24 cellular contexts compared by ENCODE assay signal in the genomic region with DNA sequence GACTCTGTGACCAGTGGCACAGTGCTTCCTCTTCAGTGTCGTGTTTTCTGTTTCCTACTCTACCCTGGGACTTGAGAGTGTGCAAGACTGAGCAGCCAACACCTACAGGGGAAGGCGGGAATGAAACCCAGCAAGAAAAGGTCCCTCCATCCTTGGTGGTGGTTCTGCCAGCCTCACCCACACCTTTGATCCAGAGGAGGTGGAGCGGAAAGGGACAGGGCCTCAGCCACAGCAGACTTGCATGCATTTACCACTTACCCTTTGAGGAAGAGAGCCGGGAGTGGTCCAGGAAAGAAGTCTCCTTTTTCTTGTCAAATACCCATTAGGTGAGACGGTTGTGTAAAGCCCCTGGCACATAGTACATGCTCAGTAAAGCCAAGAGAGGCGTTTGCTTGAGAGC.
"Had no signal": no experiment of that assay in that cellular context is flagged by ENCODE, and none has a peak within 500 bp of the region (broad histone marks: within the 10 kb centered on the region; RNA-seq: fewer than 3 reads in every experiment).

No MANE protein-coding gene starts in this region.

- H3K4me3 ChIP-seq: PC-9 had no signal

- ATAC-seq: activated T-helper 17 cell treated with anti-CD3 and anti-CD28 coated beads, Interleukin-2, amount 50 U/mL, for 72 hours; WTC11 had no signal

- H3K27ac Mint-ChIP-seq: activated CD4-positive, alpha-beta memory T cell treated with anti-CD3 and anti-CD28 coated beads for 36 hours; activated naive CD4-positive, alpha-beta T cell treated with anti-CD3 and anti-CD28 coated beads for 36 hours; activated naive CD8-positive, alpha-beta T cell; activated T-helper 17 cell treated with anti-CD3 and anti-CD28 coated beads, Interleukin-2, amount 50 U/mL, for 72 hours; brain; T-helper 1 cell treated with Interleukin-12 subunit alpha and Interleukin-12 subunit beta and Interleukin-4 antibody, amounts not matched to agents 30 μg/mL and 1 μg/mL, for 36 hours; WTC11 had no signal

- H3K4me1 Mint-ChIP-seq: activated T-helper 17 cell treated with anti-CD3 and anti-CD28 coated beads, Interleukin-2, amount 50 U/mL, for 72 hours; brain had no signal

- H3K36me3 Mint-ChIP-seq: activated CD4-positive, alpha-beta memory T cell treated with anti-CD3 and anti-CD28 coated beads for 36 hours; activated naive CD8-positive, alpha-beta T cell; WTC11 had no signal

- DNase-seq: activated CD4-positive, alpha-beta memory T cell treated with anti-CD3 and anti-CD28 coated beads for 36 hours; activated CD4-positive, alpha-beta T cell treated with anti-CD3 and anti-CD28 coated beads for 48 hours; activated CD4-positive, CD25-positive, alpha-beta regulatory T cell treated with anti-CD3 and anti-CD28 coated beads, Interleukin-2, amount 50 U/mL, for 72 hours; activated gamma-delta T cell; activated naive CD4-positive, alpha-beta T cell treated with anti-CD3 and anti-CD28 coated beads for 36 hours; activated T-cell treated with anti-CD3 and anti-CD28 coated beads for 4 hours; activated T-cell treated with anti-CD3 and anti-CD28 coated beads, Interleukin-2, amount 50 U/mL, for 48 hours; amygdala; KG1; NCI-H1092; NCI-H1417; NCI-H1930; NCI-H2171 treated with DMSO at 0.1 percent for 48 hours; NCI-H226; NCI-H526 treated with DMSO at 0.1 percent for 48 hours; NK-92 treated with Interleukin-12 subunit alpha and Interleukin-12 subunit beta, amount 100 ng/mL, for 24 hours; PC-9; SHP77 treated with DMSO at 0.1 percent for 48 hours had no signal

- H3K4me3 Mint-ChIP-seq: activated CD4-positive, alpha-beta memory T cell treated with anti-CD3 and anti-CD28 coated beads for 36 hours; activated naive CD4-positive, alpha-beta T cell treated with anti-CD3 and anti-CD28 coated beads for 36 hours; activated naive CD8-positive, alpha-beta T cell; activated T-helper 17 cell treated with anti-CD3 and anti-CD28 coated beads, Interleukin-2, amount 50 U/mL, for 72 hours; brain; T-helper 1 cell treated with Interleukin-12 subunit alpha and Interleukin-12 subunit beta and Interleukin-4 antibody, amounts not matched to agents 30 μg/mL and 1 μg/mL, for 36 hours; WTC11 had no signal

- FAIRE-seq: astrocyte had no signal

- H3K9me3 Mint-ChIP-seq: activated CD4-positive, alpha-beta memory T cell treated with anti-CD3 and anti-CD28 coated beads for 36 hours; activated naive CD4-positive, alpha-beta T cell treated with anti-CD3 and anti-CD28 coated beads for 36 hours; activated T-helper 17 cell treated with anti-CD3 and anti-CD28 coated beads, Interleukin-2, amount 50 U/mL, for 72 hours; T-helper 1 cell treated with Interleukin-12 subunit alpha and Interleukin-12 subunit beta and Interleukin-4 antibody, amounts not matched to agents 30 μg/mL and 1 μg/mL, for 36 hours; WTC11 had no signal

- H3K4me2 ChIP-seq: PC-9 had no signal

- H3K27ac ChIP-seq: PC-9 had no signal

- H2AFZ ChIP-seq: PC-9 had no signal
